ENCODE assay signal across 9 cellular contexts in genomic region chr7:132049462-132050304, GRCh38.
DNase-seq lines count a peak whose midpoint lies in the region; ATAC-seq, FAIRE-seq and TF ChIP-seq lines count a peak whose summit lies in the region.
"Had no signal": no experiment of that assay in that cellular context is flagged by ENCODE, and none has a peak within 500 bp of the region (broad histone marks: within the 10 kb centered on the region; RNA-seq: fewer than 3 reads in every experiment).

No MANE protein-coding gene starts in this region.

- H3K9me3 ChIP-seq in SK-N-SH (no peaks in the 10 kb centered on the region), T-helper 17 cell (ENCODE audit: control insufficient read depth, low read length, poor library complexity, severe bottlenecking) (peaks cover 3% of the 10 kb centered on the region)

- peaks cover 7% of the 10 kb centered on the region for H3K4me1 Mint-ChIP-seq in T-helper 17 cell
- H3K4me1 Mint-ChIP-seq: immature natural killer cell had no signal

- no peak overlapping the region for H3K27ac ChIP-seq in SK-N-SH (ENCODE audit: low read depth in 2 of 2, low read length in 1 of 2)

- H3K79me2 ChIP-seq in SK-N-SH (ENCODE audit: insufficient read depth), result no peaks in the 10 kb centered on the region

- FAIRE-seq in GM12892 (lab: Jason Lieb, UNC), result peak; percentile 63

- POLR2A ChIA-PET in SK-N-SH (lab: Yijun Ruan, JAX), result no interaction called here

- no peaks in the 10 kb centered on the region for H3K27me3 ChIP-seq in SK-N-SH (ENCODE audit: insufficient read depth)

- peaks cover 0 to 33% of the 10 kb centered on the region in 2 experiments for H3K36me3 ChIP-seq in SK-N-SH (replicated peaks in 1 of 2; ENCODE audit: control insufficient read depth in 1 of 2, insufficient read depth in 2 of 2, low read length in 1 of 2)

- H3F3A ChIP-seq in SK-N-SH (replicated peaks; ENCODE audit: insufficient read depth), result peaks cover 3% of the 10 kb centered on the region

- no peaks in the 10 kb centered on the region for H3K36me3 Mint-ChIP-seq in T-helper 17 cell (ENCODE audit: low read depth)
- H3K36me3 Mint-ChIP-seq: immature natural killer cell had no signal

- WGBS in SK-N-SH (ENCODE audit: low lambda C conversion rate), result 70% methylated on average over 9 of the region's 9 CpGs

- peak; percentile 72 for TF ChIP-seq CTCF in SK-N-SH (IDR thresholded peaks at IDR 0.05)
- TF ChIP-seq CTCF in foreskin fibroblast (IDR thresholded peaks at IDR 0.05; ENCODE audit: low read depth, low read length), result peak; percentile 83

- no peak for TF ChIP-seq POLR2A in GM12892 (IDR thresholded peaks at IDR 0.05; ENCODE audit: low read depth, low read length)

- H3K4me3 Mint-ChIP-seq in T-helper 17 cell, result no peak overlapping the region
- H3K4me3 Mint-ChIP-seq: immature natural killer cell had no signal

- CTCF ChIA-PET in SK-N-SH (lab: Yijun Ruan, JAX), result interaction anchor here (0.7 to 1.8 kb wide), 16 partner anchors 9 to 943 kb away, joined by 3 to 9 read pairs (median 4); no protein-coding TSS in a partner anchor

- no peak for ATAC-seq in T-helper 17 cell
- ATAC-seq in GM19452 (IDR thresholded peaks at IDR 0.05; ENCODE audit: unreplicated experiment), result no peak

- H3K4me2 ChIP-seq in SK-N-SH, result no peak overlapping the region

- H3K4me3 ChIP-seq in SK-N-SH (ENCODE audit: low read depth in 2 of 2, low read length in 1 of 2) (no peak overlapping the region), foreskin fibroblast (ENCODE audit: low read depth in 1 of 2, low read length in 2 of 2) (no peak overlapping the region)

- H3K9ac ChIP-seq in SK-N-SH, result no peak overlapping the region

- H2AFZ ChIP-seq in SK-N-SH (ENCODE audit: low read depth), result no peak overlapping the region

- peaks cover 0 to 8% of the 10 kb centered on the region in 2 experiments; a peak in 1 of 4 replicates for H3K4me1 ChIP-seq in SK-N-SH (ENCODE audit: control insufficient read depth in 1 of 2, insufficient read depth in 2 of 2, low read depth in 1 of 2, low read length in 1 of 2)

- TF ChIP-seq RAD21 in SK-N-SH (IDR thresholded peaks at IDR 0.05; ENCODE audit: low read length), result peak; percentile 44

- no peak for TF ChIP-seq EP300 in SK-N-SH (IDR thresholded peaks at IDR 0.05; ENCODE audit: borderline replicate concordance in 1 of 2, low read depth in 1 of 2, low read length in 1 of 2)

- no peaks in the 10 kb centered on the region for H3K9me2 ChIP-seq in SK-N-SH

- DNase-seq in AG08395 (ENCODE audit: low spot score) (peak; percentile 25), GM12892 (ENCODE audit: insufficient read length) (no peak), SK-N-SH (no peak), foreskin fibroblast (peak in 1 of 2 donors; percentile 44), T-helper 17 cell (no peak), GM19240 (ENCODE audit: insufficient read length, low spot score) (no peak)
- peak; percentile 2 for DNase-seq in stimulated activated CD8-positive, alpha-beta memory T cell treated with anti-CD3 and anti-CD28 coated beads, Interleukin-4, amount 100 ng/mL, for 24 hours (ENCODE audit: low read depth)

- H3K27me3 Mint-ChIP-seq in T-helper 17 cell, result peaks cover 36% of the 10 kb centered on the region

- H4K20me1 ChIP-seq in SK-N-SH (ENCODE audit: insufficient read depth), result no peaks in the 10 kb centered on the region

- H3K27ac Mint-ChIP-seq in T-helper 17 cell, result no peak overlapping the region
- H3K27ac Mint-ChIP-seq: immature natural killer cell had no signal

TF ChIP-seq in SK-N-SH, 30 proteins besides CTCF, POLR2A, EP300 and RAD21:
- TF ChIP-seq EZH2phosphoT487 (IDR thresholded peaks at IDR 0.05; ENCODE audit: borderline replicate concordance, low read depth) (no peak), SMC3 (IDR thresholded peaks at IDR 0.05; ENCODE audit: low read depth, low read length) (peak; percentile 44; the same call in 1 of the 2 replicates), PBX3 (IDR thresholded peaks at IDR 0.05) (no peak)

Comparison
In these comparisons a context has a peak if more than half of its experiments do, and no peak if none do; other contexts are left out.
1. DNase-seq: peak in AG08395 (single experiment) and stimulated activated CD8-positive, alpha-beta memory T cell treated with anti-CD3 and anti-CD28 coated beads, Interleukin-4, amount 100 ng/mL, for 24 hours (single experiment); none in GM12892 (single experiment), SK-N-SH (single experiment), T-helper 17 cell (0 of 3) and GM19240 (single experiment).